ENCODE assay signal across 8 cellular contexts in genomic region chr16:79867425-79867997, GRCh38.
"Had no signal": no experiment of that assay in that cellular context is flagged by ENCODE, and none has a peak within 500 bp of the region (broad histone marks: within the 10 kb centered on the region; RNA-seq: fewer than 3 reads in every experiment).

No MANE protein-coding gene starts in this region.

- DNase-seq: GDM1, GF-D8 had no signal

- FAIRE-seq: G401.6, GM12878, GM12891, GM12892, GM18507, GM19239 had no signal

- ATAC-seq: GM12878 had no signal

- H3K4me3 ChIP-seq: GM12878 had no signal
